20 cellular contexts compared by ENCODE assay signal in the genomic region with DNA sequence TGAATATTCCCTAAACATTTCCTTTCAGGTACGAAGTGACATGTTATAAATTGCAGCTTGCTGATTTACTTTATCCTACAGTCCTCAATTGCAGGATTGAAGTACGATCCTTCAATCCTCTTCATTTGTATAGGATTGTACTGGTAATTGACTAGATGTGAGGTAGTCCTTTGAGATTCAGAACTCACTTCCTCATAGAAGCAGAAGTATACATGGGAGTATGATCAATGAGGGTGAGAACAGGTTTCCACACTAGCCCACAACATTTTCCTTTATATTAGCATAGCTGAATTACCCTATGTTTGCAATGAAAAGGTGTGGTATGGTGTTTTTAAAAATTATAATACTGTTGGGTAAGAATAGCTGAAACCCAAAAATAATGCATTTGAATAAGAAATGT.
A peak's percentile ranks its signal among the peaks of the same experiment; 100 is the strongest.
DNase-seq lines count a peak whose midpoint lies in the region; ATAC-seq, FAIRE-seq and TF ChIP-seq lines count a peak whose summit lies in the region.
"Had no signal": no experiment of that assay in that cellular context is flagged by ENCODE, and none has a peak within 500 bp of the region (broad histone marks: within the 10 kb centered on the region; RNA-seq: fewer than 3 reads in every experiment).

No MANE protein-coding gene starts in this region.

- intact Hi-C loops in left ventricle myocardium inferior (cut with micrococcal nuclease), result no loop called here
- intact Hi-C loops in left cardiac atrium (cut with DNase I), result no loop called here
- intact Hi-C loops in GM12878 (cut with micrococcal nuclease; ENCODE audit: unreplicated experiment), result no loop called here

- CTCF ChIA-PET in GM12878 (lab: Yijun Ruan, JAX), result interaction anchor here (0.8 to 19.6 kb wide), 13 partner anchors 10 to 331 kb away, joined by 3 to 577 read pairs (median 8); no protein-coding TSS in a partner anchor

- peak; percentile 68 for FAIRE-seq in GM12878 (lab: Jason Lieb, UNC)
- FAIRE-seq: A204.1, D721Med, H1, HTR-8/SVneo had no signal

- DNase-seq in left ventricle myocardium inferior (no peak), left cardiac atrium (no peak), GM12878 (ENCODE audit: low read depth, low spot score) (no peak), nucleus accumbens (lab: John Stamatoyannopoulos, UW) (no peak), NCI-H1417 treated with DMSO at 0.1 percent for 48 hours (lab: John Stamatoyannopoulos, UW) (no peak)
- no peak for DNase-seq in effector memory CD8-positive, alpha-beta T cell
- DNase-seq: ACHN; AML-193; Caco-2; CD4-positive, alpha-beta T cell; GDM1; H9; KBM-7 had no signal

- no peaks in the 10 kb centered on the region for H3K9me3 Mint-ChIP-seq in effector memory CD8-positive, alpha-beta T cell
- H3K9me3 Mint-ChIP-seq: CD4-positive, alpha-beta T cell; H9; IgD-negative memory B cell had no signal

- H2AFZ ChIP-seq in GM12878 (ENCODE audit: control insufficient read depth, low read depth, low read length), result no peak overlapping the region

- no peak for TF ChIP-seq EP300 in GM12878 (IDR thresholded peaks at IDR 0.05; ENCODE audit: borderline replicate concordance in 1 of 2, control insufficient read depth in 1 of 2, low read depth in 2 of 2, low read length in 2 of 2)

- H3K27me3 Mint-ChIP-seq in effector memory CD8-positive, alpha-beta T cell, result peaks cover 0 to 5% of the 10 kb centered on the region in 2 donors
- H3K27me3 Mint-ChIP-seq: IgD-negative memory B cell had no signal

- H3K4me1 ChIP-seq in left ventricle myocardium inferior (peaks cover 33% of the 10 kb centered on the region), GM12878 (ENCODE audit: control insufficient read depth, insufficient read depth, low read length) (peaks cover 6% of the 10 kb centered on the region)

- TF ChIP-seq RAD21 in GM12878 (IDR thresholded peaks at IDR 0.05; ENCODE audit: insufficient read depth, low read depth, low read length), result no peak

- POLR2A ChIA-PET in GM12878 (lab: Charles Lee), result interaction anchor here (0.6 to 1.9 kb wide), 7 partner anchors 15 to 118 kb away, joined by 3 to 7 read pairs (median 4); no protein-coding TSS in a partner anchor

- no peaks in the 10 kb centered on the region for H3K36me3 Mint-ChIP-seq in effector memory CD8-positive, alpha-beta T cell (ENCODE audit: insufficient read depth)

- TF ChIP-seq POLR2A in GM12878 (IDR thresholded peaks at IDR 0.05; ENCODE audit: low read depth, low read length), result no peak

- peak overlapping the region; percentile 50 for H3K27ac ChIP-seq in left ventricle myocardium inferior (replicated peaks)
- H3K27ac ChIP-seq in GM12878 (ENCODE audit: control insufficient read depth, insufficient read depth), result no peak overlapping the region
- H3K27ac ChIP-seq: C4-2B had no signal

- no peaks in the 10 kb centered on the region for H4K20me1 ChIP-seq in GM12878 (ENCODE audit: control insufficient read depth, insufficient read depth)

- RAD21 ChIA-PET in GM12878 (lab: Charles Lee; ENCODE audit: unreplicated experiment), result interaction anchor here (0.8 to 4.2 kb wide), 14 partner anchors 9 to 118 kb away, joined by 3 to 44 read pairs (median 8); no protein-coding TSS in a partner anchor

- H3K4me3 ChIP-seq in left ventricle myocardium inferior (no peak overlapping the region), GM12878 (no peak overlapping the region)

- H3K36me3 ChIP-seq in left ventricle myocardium inferior (no peaks in the 10 kb centered on the region), GM12878 (ENCODE audit: control insufficient read depth in 2 of 2, insufficient read depth in 2 of 2, low read length in 1 of 2) (no peaks in the 10 kb centered on the region)

- in situ Hi-C loops in GM12878 (cut with MboI), result loop anchor here (5.0 kb wide), 1 partner anchor 117 kb away; no protein-coding TSS in a partner anchor

- SMC1A ChIA-PET in GM12878 (lab: Charles Lee; ENCODE audit: uncharacterized antibody, unreplicated experiment), result interaction anchor here (0.8 to 6.2 kb wide), 26 partner anchors 10 to 191 kb away, joined by 3 to 98 read pairs (median 4); no protein-coding TSS in a partner anchor

- H3K4me2 ChIP-seq in GM12878 (ENCODE audit: control insufficient read depth, insufficient read depth), result no peak overlapping the region

- H3K27ac Mint-ChIP-seq in effector memory CD8-positive, alpha-beta T cell, result no peak overlapping the region
- H3K27ac Mint-ChIP-seq: CD4-positive, alpha-beta T cell; H9; IgD-negative memory B cell had no signal

- H3K79me2 ChIP-seq in GM12878 (ENCODE audit: control insufficient read depth, insufficient read depth, low read length), result no peaks in the 10 kb centered on the region

- WGBS in GM12878 (ENCODE audit: insufficient coverage, insufficient replicate concordance, low lambda C conversion rate, missing lambda C conversion rate), result 0% methylated on average over 2 of the region's 2 CpGs

- H3K27me3 ChIP-seq in left ventricle myocardium inferior (ENCODE audit: low read depth) (no peaks in the 10 kb centered on the region), GM12878 (replicated peaks in 1 of 2; ENCODE audit: control insufficient read depth in 2 of 2, insufficient read depth in 2 of 2, low read length in 1 of 2) (no peaks in the 10 kb centered on the region)

- ATAC-seq in left cardiac atrium, result no peak
- ATAC-seq in HG03378 (IDR thresholded peaks at IDR 0.05; ENCODE audit: unreplicated experiment), result peak; percentile 62
- ATAC-seq in GM12878, result peak; percentile 65
- no peak for ATAC-seq in effector memory CD8-positive, alpha-beta T cell (replicated peaks)

- H3K9me3 ChIP-seq in left ventricle myocardium inferior (replicated peaks) (no peaks in the 10 kb centered on the region), GM12878 (replicated peaks; ENCODE audit: control insufficient read depth, insufficient read depth, low read length) (no peaks in the 10 kb centered on the region)
- H3K9me3 ChIP-seq: Caco-2 had no signal

- H3K4me3 Mint-ChIP-seq in effector memory CD8-positive, alpha-beta T cell, result no peak overlapping the region
- H3K4me3 Mint-ChIP-seq: CD4-positive, alpha-beta T cell; H9; IgD-negative memory B cell had no signal

- H3K4me1 Mint-ChIP-seq in effector memory CD8-positive, alpha-beta T cell (ENCODE audit: low read depth in 2 of 2), result no peaks in the 10 kb centered on the region
- H3K4me1 Mint-ChIP-seq: IgD-negative memory B cell had no signal

- no TSS peak for BruUV-seq in GM12878 (replicated peaks; lab: Mats Ljungman, UMichigan)

- no peak overlapping the region for H3K9ac ChIP-seq in GM12878 (ENCODE audit: control insufficient read depth, insufficient read depth, low read length)

- no peak for TF ChIP-seq CTCF in left ventricle myocardium inferior (IDR thresholded peaks at IDR 0.05; ENCODE audit: borderline replicate concordance)
- no peak for TF ChIP-seq CTCF in GM12878 (IDR thresholded peaks at IDR 0.05 in 2 of 3, conservative IDR thresholded peaks at IDR 0.05 in 1 of 3; ENCODE audit: control insufficient read depth in 2 of 3, extremely low read depth in 1 of 3, insufficient read depth in 1 of 3, low read depth in 3 of 3, low read length in 3 of 3)

TF ChIP-seq in GM12878, 131 proteins besides CTCF, POLR2A, EP300 and RAD21 (continues in another document):
- TF ChIP-seq, protein P1, sequence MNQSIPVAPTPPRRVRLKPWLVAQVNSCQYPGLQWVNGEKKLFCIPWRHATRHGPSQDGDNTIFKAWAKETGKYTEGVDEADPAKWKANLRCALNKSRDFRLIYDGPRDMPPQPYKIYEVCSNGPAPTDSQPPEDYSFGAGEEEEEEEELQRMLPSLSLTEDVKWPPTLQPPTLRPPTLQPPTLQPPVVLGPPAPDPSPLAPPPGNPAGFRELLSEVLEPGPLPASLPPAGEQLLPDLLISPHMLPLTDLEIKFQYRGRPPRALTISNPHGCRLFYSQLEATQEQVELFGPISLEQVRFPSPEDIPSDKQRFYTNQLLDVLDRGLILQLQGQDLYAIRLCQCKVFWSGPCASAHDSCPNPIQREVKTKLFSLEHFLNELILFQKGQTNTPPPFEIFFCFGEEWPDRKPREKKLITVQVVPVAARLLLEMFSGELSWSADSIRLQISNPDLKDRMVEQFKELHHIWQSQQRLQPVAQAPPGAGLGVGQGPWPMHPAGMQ (IDR thresholded peaks at IDR 0.05; ENCODE audit: borderline replicate concordance), result no peak
- TF ChIP-seq SPI1 (IDR thresholded peaks at IDR 0.05; ENCODE audit: borderline replicate concordance, insufficient read depth, low read depth, low read length), result peak; percentile 74; the same call in 1 of the 2 replicates
- TF ChIP-seq, protein P2, sequence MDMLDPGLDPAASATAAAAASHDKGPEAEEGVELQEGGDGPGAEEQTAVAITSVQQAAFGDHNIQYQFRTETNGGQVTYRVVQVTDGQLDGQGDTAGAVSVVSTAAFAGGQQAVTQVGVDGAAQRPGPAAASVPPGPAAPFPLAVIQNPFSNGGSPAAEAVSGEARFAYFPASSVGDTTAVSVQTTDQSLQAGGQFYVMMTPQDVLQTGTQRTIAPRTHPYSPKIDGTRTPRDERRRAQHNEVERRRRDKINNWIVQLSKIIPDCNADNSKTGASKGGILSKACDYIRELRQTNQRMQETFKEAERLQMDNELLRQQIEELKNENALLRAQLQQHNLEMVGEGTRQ (IDR thresholded peaks at IDR 0.05; ENCODE audit: borderline replicate concordance, low read depth, low read length), result no peak
- TF ChIP-seq IKZF2 (IDR thresholded peaks at IDR 0.05), result peak; percentile 32 to 40; a peak in 2 of 4 replicates
- TF ChIP-seq ATF7 (IDR thresholded peaks at IDR 0.05; ENCODE audit: low read depth), result 0 out of 2 replicates have a peak, but pooled peaks have one; percentile 18
- no peak for TF ChIP-seq ZZZ3 (IDR thresholded peaks at IDR 0.05; ENCODE audit: control insufficient read depth, insufficient read length, low read depth)
- TF ChIP-seq CREM (IDR thresholded peaks at IDR 0.05; ENCODE audit: low read depth), result no peak
- TF ChIP-seq CEBPB (IDR thresholded peaks at IDR 0.05; ENCODE audit: borderline replicate concordance in 1 of 2, low read depth in 2 of 2, low read length in 2 of 2), result no peak
- TF ChIP-seq CHD4 (IDR thresholded peaks at IDR 0.05), result no peak
- no peak for TF ChIP-seq LARP7 (IDR thresholded peaks at IDR 0.05)
- TF ChIP-seq WRNIP1 (IDR thresholded peaks at IDR 0.05; ENCODE audit: borderline replicate concordance, low read depth, low read length), result no peak
- no peak for TF ChIP-seq KLF5 (IDR thresholded peaks at IDR 0.05; ENCODE audit: partially characterized antibody)
- no peak for TF ChIP-seq ZNF24 (IDR thresholded peaks at IDR 0.05)
- no peak for TF ChIP-seq ZNF384 (IDR thresholded peaks at IDR 0.05; ENCODE audit: borderline replicate concordance, low read depth, low read length)

Comparison
In these comparisons a context has a peak if more than half of its experiments do, and no peak if none do; other contexts are left out.
1. ATAC-seq: peak in HG03378 (single experiment) and GM12878 (single experiment); none in left cardiac atrium (0 of 2) and effector memory CD8-positive, alpha-beta T cell (single experiment).